8 cellular contexts compared by ENCODE assay signal in genomic region chr9:34637356-34638137, GRCh38. TPM values are rescaled to one million over a fixed set of nuclear protein-coding genes. Genes with fewer than 3 reads are reported as not detected.
A peak's percentile ranks its signal among the peaks of the same experiment; 100 is the strongest.
DNase-seq lines count a peak whose midpoint lies in the region; ATAC-seq and TF ChIP-seq lines count a peak whose summit lies in the region.

SIGMAR1 (minus strand) TSS chr9:34637787; CDS start chr9:34637697, 90 bp downstream.

- no peak for TF ChIP-seq EP300 in ovary (IDR thresholded peaks at IDR 0.05)

- DNase-seq in GM12864 (ENCODE audit: low read depth) = peak; percentile 73
- DNase-seq in NCI-H1417 (lab: John Stamatoyannopoulos, UW) = peak; percentile 89 to 93 (median 91)
- DNase-seq in SW 1271 (lab: John Stamatoyannopoulos, UW) = peak; percentile 43 to 78
- peak; percentile 88 for DNase-seq in activated naive CD8-positive, alpha-beta T cell treated with anti-CD3 and anti-CD28 coated beads, Interleukin-2, amount 50 U/mL, for 16 hours (ENCODE audit: low read depth, low spot score)
- DNase-seq in Right ventricle myocardium inferior (ENCODE audit: missing footprints) = peak; percentile 96
- peak; percentile 93 to 96 (median 95) for DNase-seq in ovary

- H3K9me3 ChIP-seq in ovary (no peaks in the 10 kb centered on the region), thymus (ENCODE audit: control insufficient read depth) (no peaks in the 10 kb centered on the region)

- H3K4me1 ChIP-seq in ovary (ENCODE audit: insufficient read depth) (peaks cover 8% of the 10 kb centered on the region), thymus (ENCODE audit: control insufficient read depth, insufficient read depth, low read length) (peaks cover 14% of the 10 kb centered on the region)

- no peaks in the 10 kb centered on the region for H3K36me3 ChIP-seq in ovary
- peaks cover 9% of the 10 kb centered on the region for H3K36me3 ChIP-seq in thymus (ENCODE audit: control insufficient read depth, insufficient read depth)

- no peak for TF ChIP-seq CTCF in GM12864 (IDR thresholded peaks at IDR 0.05; ENCODE audit: low read depth, low read length, missing control alignments)
- TF ChIP-seq CTCF in ovary (IDR thresholded peaks at IDR 0.05) = no peak

- H3K27me3 ChIP-seq in ovary (no peaks in the 10 kb centered on the region), thymus (ENCODE audit: control insufficient read depth, insufficient read depth) (no peaks in the 10 kb centered on the region)

- peak within 1 kb of the TSS; percentile 15 to 77 for H3K27ac ChIP-seq in ovary
- H3K27ac ChIP-seq in thymus (ENCODE audit: low read depth) = peak within 1 kb of the TSS; percentile 89

- H3K4me3 ChIP-seq in GM12864 (ENCODE audit: low read depth, low read length) (peak within 1 kb of the TSS; percentile 95), ovary (peak within 1 kb of the TSS; percentile 65), thymus (ENCODE audit: low read length) (peak within 1 kb of the TSS; percentile 69)

- ATAC-seq in HG02678 (IDR thresholded peaks at IDR 0.05; ENCODE audit: unreplicated experiment) (peak; percentile 90), Right ventricle myocardium inferior (peak; percentile 97)

- 0 to 1% (median 0%) methylated on average over 52 to 74 of the region's 74 CpGs for WGBS in ovary, 3 donors
- under 1% methylated on average over 74 of the region's 74 CpGs for WGBS in thymus

- intact Hi-C loops in Right ventricle myocardium inferior (cut with DNase I) = no loop called here
- intact Hi-C loops in ovary (cut with DNase I) = loop anchor here in 1 of 4 donors (5.0 kb wide), 1 partner anchor 65 kb away; no protein-coding TSS in a partner anchor

- TF ChIP-seq POLR2A in ovary (IDR thresholded peaks at IDR 0.05) = peak; percentile 81

RNA-seq across cellular contexts. Expression of gene SIGMAR1, which starts in this region (rescaled TPM):
- total RNA-seq in Right ventricle myocardium inferior (25.6 TPM), ovary (10 to 100 TPM; 47.2 to 73.9 (median 54.3) TPM)
- polyA plus RNA-seq in ovary (10 to 100 TPM; 52.7 to 92.4 TPM), thymus (24.6 TPM)

Comparison
In these comparisons a context has a peak if more than half of its experiments do, and no peak if none do; other contexts are left out.
1. Peak in every context shown above with its lines: DNase-seq, ATAC-seq, H3K4me3 ChIP-seq and H3K27ac ChIP-seq.